Comparison of ENCODE assay signal across 8 cellular contexts in genomic region chr14:95442633-95443021, GRCh38.
DNase-seq lines count a peak whose midpoint lies in the region; ATAC-seq lines count a peak whose summit lies in the region.

No MANE protein-coding gene starts in this region.

- H3K36me3 Mint-ChIP-seq in central memory CD8-positive, alpha-beta T cell (ENCODE audit: insufficient read depth), result peaks cover 21% of the 10 kb centered on the region

- H3K9me3 Mint-ChIP-seq in central memory CD8-positive, alpha-beta T cell, result no peaks in the 10 kb centered on the region

- H3K27ac Mint-ChIP-seq in central memory CD8-positive, alpha-beta T cell (ENCODE audit: low read depth), result no peak overlapping the region

- H3K4me3 Mint-ChIP-seq in central memory CD8-positive, alpha-beta T cell, result no peak overlapping the region

- peaks cover 6% of the 10 kb centered on the region for H3K4me1 Mint-ChIP-seq in central memory CD8-positive, alpha-beta T cell

- H3K27me3 Mint-ChIP-seq in central memory CD8-positive, alpha-beta T cell, result no peaks in the 10 kb centered on the region

- ATAC-seq in GM18870 (IDR thresholded peaks at IDR 0.05; ENCODE audit: unreplicated experiment), result peak; percentile 67
- ATAC-seq in HG03196 (IDR thresholded peaks at IDR 0.05; ENCODE audit: unreplicated experiment), result peak; percentile 71
- peak; percentile 80 for ATAC-seq in central memory CD8-positive, alpha-beta T cell (replicated peaks; ENCODE audit: extremely low read depth, poor library complexity, severe bottlenecking)
- peak; percentile 88 for ATAC-seq in left lobe of liver

- DNase-seq in AG08395 (ENCODE audit: low spot score) (peak; percentile 93), NCI-H226 (peak; percentile 43), left lobe of liver (ENCODE audit: low spot score) (peak; percentile 83)
- DNase-seq in activated CD4-positive, CD25-positive, alpha-beta regulatory T cell treated with anti-CD3 and anti-CD28 coated beads, Interleukin-2, amount 50 U/mL, for 72 hours, result peak; percentile 79
- peak; percentile 52 to 56 for DNase-seq in central memory CD8-positive, alpha-beta T cell (ENCODE audit: low spot score in 2 of 2)
- peak; percentile 68 to 70 for DNase-seq in stimulated activated CD4-positive, alpha-beta T cell treated with anti-CD3 and anti-CD28 coated beads, Interleukin-4, amount 100 ng/mL, for 48 hours (ENCODE audit: low read depth in 2 of 2)

Comparison
In these comparisons a context has a peak if more than half of its experiments do, and no peak if none do; other contexts are left out.
1. Peak in every context shown above with its lines: DNase-seq and ATAC-seq.
2. DNase-seq: peak in every context shown above with its lines; median percentile 93 in AG08395; 83 in left lobe of liver; 79 in activated CD4-positive, CD25-positive, alpha-beta regulatory T cell treated with anti-CD3 and anti-CD28 coated beads, Interleukin-2, amount 50 U/mL, for 72 hours; 69 in stimulated activated CD4-positive, alpha-beta T cell treated with anti-CD3 and anti-CD28 coated beads, Interleukin-4, amount 100 ng/mL, for 48 hours; 54 in central memory CD8-positive, alpha-beta T cell; 43 in NCI-H226.